In genomic region chr3:11643212-11644087, GRCh38 we compare ENCODE assay signal across 8 cellular contexts. TPM values are rescaled to one million over a fixed set of nuclear protein-coding genes. Genes with fewer than 3 reads are reported as not detected.
DNase-seq lines count a peak whose midpoint lies in the region; ATAC-seq, FAIRE-seq and TF ChIP-seq lines count a peak whose summit lies in the region.

VGLL4 (minus strand) TSS chr3:11643915; CDS start chr3:11643518, 397 bp downstream.

- peak; percentile 54 for ATAC-seq in CD4-positive, alpha-beta T cell (ENCODE audit: poor library complexity)
- ATAC-seq in GM19438 (IDR thresholded peaks at IDR 0.05; ENCODE audit: low read depth, unreplicated experiment) = peak; percentile 52

- no peaks in the 10 kb centered on the region for H3K9me1 ChIP-seq in endothelial cell of umbilical vein (replicated peaks; ENCODE audit: control insufficient read depth, extremely low read depth, insufficient read depth, low read length)

- H3K4me3 ChIP-seq in OCI-LY1 (ENCODE audit: low read depth, low read length, poor library complexity, severe bottlenecking) (peak within 1 kb of the TSS; percentile 86), endothelial cell of umbilical vein (replicated peaks in 1 of 3; ENCODE audit: insufficient read depth in 1 of 3, low read depth in 1 of 3, low read length in 3 of 3) (peak within 1 kb of the TSS; percentile 70 to 99 (median 79))

- H3K27me3 ChIP-seq in CD4-positive, alpha-beta T cell (ENCODE audit: control insufficient read depth, insufficient read depth, low read length) = no peaks in the 10 kb centered on the region
- no peaks in the 10 kb centered on the region for H3K27me3 ChIP-seq in OCI-LY1 (ENCODE audit: insufficient read depth, low read length)
- H3K27me3 ChIP-seq in endothelial cell of umbilical vein (ENCODE audit: control insufficient read depth in 2 of 2, insufficient read depth in 2 of 2, low read length in 2 of 2) = no peaks in the 10 kb centered on the region

- TF ChIP-seq CTCF in CD4-positive, alpha-beta T cell (IDR thresholded peaks at IDR 0.05) = no peak
- TF ChIP-seq CTCF in OCI-LY1 (IDR thresholded peaks at IDR 0.05; ENCODE audit: low read length) (no peak), endothelial cell of umbilical vein (IDR thresholded peaks at IDR 0.05; ENCODE audit: extremely low read depth in 1 of 2, insufficient read depth in 1 of 2, low read depth in 1 of 2, low read length in 2 of 2) (peak in 1 of 2 donors; percentile 4)

- H3K36me3 ChIP-seq in OCI-LY1 (ENCODE audit: insufficient read depth, low read length) = peaks cover 27% of the 10 kb centered on the region
- no peaks in the 10 kb centered on the region for H3K36me3 ChIP-seq in endothelial cell of umbilical vein (ENCODE audit: control insufficient read depth in 2 of 2, extremely low read depth in 1 of 2, insufficient read depth in 2 of 2, low read length in 2 of 2)

- H3K9ac ChIP-seq in OCI-LY1 (ENCODE audit: low read length) (peak within 1 kb of the TSS; percentile 86), endothelial cell of umbilical vein (replicated peaks; ENCODE audit: extremely low read depth, insufficient read depth, low read length) (peak within 1 kb of the TSS; percentile 98)

- H3K9me3 Mint-ChIP-seq in CD4-positive, alpha-beta T cell = no peaks in the 10 kb centered on the region

- H3K27me3 Mint-ChIP-seq in CD4-positive, alpha-beta T cell = no peaks in the 10 kb centered on the region

- dilution Hi-C loops in endothelial cell of umbilical vein (cut with MboI; ENCODE audit: extremely low pct_ligation_motif_present, low sequenced_read_pairs) = no loop called here

- H3K4me1 Mint-ChIP-seq in CD4-positive, alpha-beta T cell (ENCODE audit: low read depth) = peaks cover 45% of the 10 kb centered on the region

- peak within 1 kb of the TSS; percentile 70 for H3K4me2 ChIP-seq in OCI-LY1 (ENCODE audit: low read length)
- H3K4me2 ChIP-seq in endothelial cell of umbilical vein (ENCODE audit: insufficient read depth, low read length) = peak within 1 kb of the TSS; percentile 93

- H3K4me1 ChIP-seq in OCI-LY1 (ENCODE audit: insufficient read depth, low read length, severe bottlenecking) (peaks cover 44% of the 10 kb centered on the region), endothelial cell of umbilical vein (ENCODE audit: control insufficient read depth, extremely low read depth, insufficient read depth, low read length) (peaks cover 32% of the 10 kb centered on the region)

- peaks cover 26% of the 10 kb centered on the region for H3K36me3 Mint-ChIP-seq in CD4-positive, alpha-beta T cell (ENCODE audit: low read depth)

- intact Hi-C loops in CD4-positive, alpha-beta T cell (cut with DNase I, micrococcal nuclease) = loop anchor here in 1 of 2 experiments (5.0 kb wide), 2 partner anchors 61 to 74 kb away; no protein-coding TSS in a partner anchor
- intact Hi-C loops in endothelial cell of umbilical vein (cut with micrococcal nuclease) = loop anchor here (1.0 to 5.0 kb wide), 4 partner anchors 61 to 416 kb away; no protein-coding TSS in a partner anchor

- H3K27ac Mint-ChIP-seq in CD4-positive, alpha-beta T cell = peak within 1 kb of the TSS; percentile 98

- H4K20me1 ChIP-seq in OCI-LY1 (ENCODE audit: insufficient read depth, low read length) (no peaks in the 10 kb centered on the region), endothelial cell of umbilical vein (replicated peaks; ENCODE audit: control insufficient read depth, extremely low read depth, insufficient read depth, low read length) (no peaks in the 10 kb centered on the region)

- TF ChIP-seq POLR2A in endothelial cell of umbilical vein (IDR thresholded peaks at IDR 0.05; ENCODE audit: low read depth, low read length) = peak; percentile 95

- POLR2A ChIA-PET in CD4-positive, alpha-beta T cell (lab: Charles Lee) = interaction anchor here (0.7 to 2.2 kb wide), 12 partner anchors 8 to 1994 kb away, joined by 3 to 15 read pairs (median 4); partner anchors contain the start of genes ATG7, MTMR14, TAMM41 and TSEN2
- POLR2A ChIA-PET in endothelial cell of umbilical vein (lab: Charles Lee) = interaction anchor here (1.3 kb wide), 1 partner anchor 9 kb away, joined by 3 read pairs; no protein-coding TSS in a partner anchor

- peak within 1 kb of the TSS; percentile 80 for H3K27ac ChIP-seq in CD4-positive, alpha-beta T cell (ENCODE audit: low read depth, low read length)
- H3K27ac ChIP-seq in OCI-LY1 (ENCODE audit: low read depth, low read length, poor library complexity, severe bottlenecking) (peak within 1 kb of the TSS; percentile 85), endothelial cell of umbilical vein (ENCODE audit: insufficient read depth, low read depth, low read length) (peak within 1 kb of the TSS; percentile 92)

- H3K79me2 ChIP-seq in OCI-LY1 (ENCODE audit: insufficient read depth, low read length) = peaks cover 44% of the 10 kb centered on the region
- H3K79me2 ChIP-seq in endothelial cell of umbilical vein (ENCODE audit: control insufficient read depth, insufficient read depth, low read length) = peaks cover 49% of the 10 kb centered on the region

- FAIRE-seq in endothelial cell of umbilical vein (lab: Jason Lieb, UNC) = peak; percentile 64

- H3F3A ChIP-seq in OCI-LY1 (ENCODE audit: insufficient read depth, low read length) = no peaks in the 10 kb centered on the region

- CTCF ChIA-PET in CD4-positive, alpha-beta T cell (lab: Charles Lee) = interaction anchor here (1.1 kb wide), 1 partner anchor 9 kb away, joined by 3 read pairs; no protein-coding TSS in a partner anchor
- CTCF ChIA-PET in endothelial cell of umbilical vein (lab: Charles Lee) = interaction anchor here (0.8 to 2.6 kb wide), 10 partner anchors 10 to 264 kb away, joined by 3 to 29 read pairs (median 4); no protein-coding TSS in a partner anchor

- TSS peak; percentile 58 for BruUV-seq in endothelial cell of umbilical vein (replicated peaks; lab: Mats Ljungman, UMichigan)

- no peaks in the 10 kb centered on the region for H3K9me3 ChIP-seq in CD4-positive, alpha-beta T cell (ENCODE audit: control insufficient read depth, low read length)
- no peaks in the 10 kb centered on the region for H3K9me3 ChIP-seq in OCI-LY1 (ENCODE audit: low read length)
- H3K9me3 ChIP-seq in endothelial cell of umbilical vein (replicated peaks; ENCODE audit: control insufficient read depth, insufficient read depth, low read length) = no peaks in the 10 kb centered on the region

- H3K9me2 ChIP-seq in OCI-LY1 (ENCODE audit: low read depth, low read length) = no peaks in the 10 kb centered on the region

- DNase-seq in CD4-positive, alpha-beta T cell = peak; percentile 27 to 69 (median 48)
- DNase-seq in HK-2 (ENCODE audit: unreplicated experiment) = peak; percentile 84
- peak; percentile 87 for DNase-seq in activated CD8-positive, alpha-beta memory T cell treated with anti-CD3 and anti-CD28 coated beads, Interleukin-2, amount 50 U/mL, for 48 hours
- peak; percentile 95 for DNase-seq in endothelial cell of umbilical vein (ENCODE audit: low read depth, low spot score)
- DNase-seq in midbrain (lab: John Stamatoyannopoulos, UW) = peak; percentile 95
- DNase-seq in stimulated activated CD8-positive, alpha-beta memory T cell treated with anti-CD3 and anti-CD28 coated beads, Interleukin-15, amount 100 ng/mL, for 48 hours (ENCODE audit: low read depth in 2 of 2) = peak; percentile 68 to 73

- peak within 1 kb of the TSS; percentile 98 for H3K4me3 Mint-ChIP-seq in CD4-positive, alpha-beta T cell

- H2AFZ ChIP-seq in OCI-LY1 (ENCODE audit: low read length) (no peak within 1 kb of the TSS), endothelial cell of umbilical vein (ENCODE audit: low read depth, low read length) (peak within 1 kb of the TSS; percentile 19)

TF ChIP-seq in endothelial cell of umbilical vein, 7 proteins besides CTCF, POLR2A, EP300 and RAD21:
- TF ChIP-seq MAX (IDR thresholded peaks at IDR 0.05; ENCODE audit: insufficient read depth, insufficient read length) (no peak), JUN (IDR thresholded peaks at IDR 0.05; ENCODE audit: borderline replicate concordance, insufficient read depth, insufficient read length, low read depth) (no peak), MYC (IDR thresholded peaks at IDR 0.05; ENCODE audit: low read depth, low read length) (peak; percentile 79), POLR2AphosphoS5 (IDR thresholded peaks at IDR 0.05; ENCODE audit: insufficient read depth, low read depth, low read length) (peak; percentile 88), FOS (IDR thresholded peaks at IDR 0.05; ENCODE audit: borderline replicate concordance, insufficient read depth, low read length) (no peak), GATA2 (IDR thresholded peaks at IDR 0.05; ENCODE audit: insufficient read depth, insufficient read length, low read depth, low read length) (no peak)

RNA-seq across cellular contexts. Expression of gene VGLL4, which starts in this region (rescaled TPM):
- total RNA-seq in CD4-positive, alpha-beta T cell = 10 to 100 TPM; 10.5 to 11.3 TPM
- 58.9 and 67.0 TPM in 2 replicates for total RNA-seq in endothelial cell of umbilical vein
- 75.9 and 78.9 TPM in 2 replicates for polyA plus RNA-seq in endothelial cell of umbilical vein
- 48.6 and 57.5 TPM in 2 replicates for polyA plus RNA-seq in endothelial cell of umbilical vein (2011; cell fraction: cytosol; rRNA removed)
- polyA plus RNA-seq in endothelial cell of umbilical vein (2011; cell fraction: nucleus; rRNA removed) = 95.4 and 99.1 TPM in 2 replicates
- 42.5 and 47.3 TPM in 2 replicates for polyA plus RNA-seq in endothelial cell of umbilical vein (2012)
- polyA minus RNA-seq in endothelial cell of umbilical vein = 73.2 and 78.6 TPM in 2 replicates
- polyA minus RNA-seq in endothelial cell of umbilical vein (2011; cell fraction: cytosol; rRNA and poly(A)+ RNA removed) = 16.1 TPM
- 112 and 132 TPM in 2 replicates for polyA minus RNA-seq in endothelial cell of umbilical vein (2011; cell fraction: nucleus; rRNA and poly(A)+ RNA removed)

Comparison
In these comparisons a context has a peak if more than half of its experiments do, and no peak if none do; other contexts are left out.
1. Peak in every context shown above with its lines: DNase-seq, ATAC-seq, H3K4me3 ChIP-seq and H3K27ac ChIP-seq.